ENCODE assay signal across 26 cellular contexts in genomic region chr11:108752297-108752751, GRCh38.
A peak's percentile ranks its signal among the peaks of the same experiment; 100 is the strongest.
DNase-seq lines count a peak whose midpoint lies in the region; ATAC-seq, FAIRE-seq and TF ChIP-seq lines count a peak whose summit lies in the region.
"Had no signal": no experiment of that assay in that cellular context is flagged by ENCODE, and none has a peak within 500 bp of the region (broad histone marks: within the 10 kb centered on the region; RNA-seq: fewer than 3 reads in every experiment).

No MANE protein-coding gene starts in this region.

- H3K79me2 ChIP-seq in PC-3 (ENCODE audit: low read length) (peaks cover 47% of the 10 kb centered on the region), keratinocyte (ENCODE audit: control insufficient read depth, insufficient read depth, low read length) (peaks cover 8% of the 10 kb centered on the region), PC-9 (ENCODE audit: low read depth) (peaks cover 19% of the 10 kb centered on the region)

- no peaks in the 10 kb centered on the region for H3K9me1 ChIP-seq in keratinocyte (ENCODE audit: control insufficient read depth, extremely low read depth, insufficient read depth, low read length)

- H3F3A ChIP-seq in PC-3 (ENCODE audit: low read length, unreplicated experiment), result no peaks in the 10 kb centered on the region
- H3F3A ChIP-seq in PC-9 (ENCODE audit: insufficient read depth, low read depth), result no peaks in the 10 kb centered on the region; the same call in 1 of the 2 replicates

- no peaks in the 10 kb centered on the region for H3K36me3 Mint-ChIP-seq in T-helper 2 cell treated with Interferon-gamma antibody and Interleukin-4, amounts not matched to agents 5 μg/mL and 100 μg/mL, for 36 hours (ENCODE audit: low read depth)

- H3K4me1 ChIP-seq in PC-3 (ENCODE audit: insufficient read depth, low read length) (peaks cover 21% of the 10 kb centered on the region; the same call in 1 of the 2 replicates), keratinocyte (ENCODE audit: control insufficient read depth, extremely low read depth, insufficient read depth, low read length) (peaks cover 9% of the 10 kb centered on the region), PC-9 (replicated peaks; ENCODE audit: insufficient read depth) (no peaks in the 10 kb centered on the region)
- H3K4me1 ChIP-seq: colonic mucosa had no signal

- no peak overlapping the region for H3K27ac Mint-ChIP-seq in T-helper 2 cell treated with Interferon-gamma antibody and Interleukin-4, amounts not matched to agents 5 μg/mL and 100 μg/mL, for 36 hours
- H3K27ac Mint-ChIP-seq: CD8-positive, alpha-beta memory T cell had no signal

- POLR2A ChIA-PET in PC-3 (lab: Charles Lee; ENCODE audit: unreplicated experiment), result no interaction called here
- POLR2A ChIA-PET in PC-9 (lab: Charles Lee; ENCODE audit: unreplicated experiment), result no interaction called here

- TF ChIP-seq CTCF in PC-3 (conservative IDR thresholded peaks at IDR 0.05; ENCODE audit: low read depth, low read length), result no peak
- no peak for TF ChIP-seq CTCF in keratinocyte (optimal IDR thresholded peaks at IDR 0.05 in 1 of 3, IDR thresholded peaks at IDR 0.05 in 1 of 3, conservative IDR thresholded peaks at IDR 0.05 in 1 of 3; ENCODE audit: extremely low read depth in 1 of 3, insufficient read depth in 2 of 3, low read length in 3 of 3)
- TF ChIP-seq CTCF in PC-9 (conservative IDR thresholded peaks at IDR 0.05), result no peak

- no peak overlapping the region for H3K4me3 Mint-ChIP-seq in T-helper 2 cell treated with Interferon-gamma antibody and Interleukin-4, amounts not matched to agents 5 μg/mL and 100 μg/mL, for 36 hours
- H3K4me3 Mint-ChIP-seq: CD8-positive, alpha-beta memory T cell; effector memory CD8-positive, alpha-beta T cell had no signal

- H3K27me3 ChIP-seq in PC-3 (ENCODE audit: low read length) (no peaks in the 10 kb centered on the region), keratinocyte (ENCODE audit: control insufficient read depth, extremely low read depth, insufficient read depth, low read length) (no peaks in the 10 kb centered on the region), PC-9 (ENCODE audit: insufficient read depth, low read depth) (no peaks in the 10 kb centered on the region)
- H3K27me3 ChIP-seq: colonic mucosa, heart right ventricle, right atrium auricular region, transverse colon had no signal

- DNase-seq in T-helper 2 cell treated with Interferon-gamma antibody and Interleukin-4, amounts not matched to agents 5 μg/mL and 100 μg/mL, for 36 hours (ENCODE audit: low spot score), result peak; percentile 11
- DNase-seq in T-helper 2 cell, result no peak
- no peak for DNase-seq in GM19239 (ENCODE audit: insufficient read length, low spot score)
- peak; percentile 60 for DNase-seq in PC-3
- DNase-seq in keratinocyte (ENCODE audit: low read depth, low spot score), result no peak
- DNase-seq in PC-9, result no peak
- DNase-seq: 8988T; activated CD4-positive, CD25-positive, alpha-beta regulatory T cell; activated CD8-positive, alpha-beta memory T cell treated with anti-CD3 and anti-CD28 coated beads for 24 hours; CD8-positive, alpha-beta memory T cell; colonic mucosa; effector memory CD8-positive, alpha-beta T cell; heart right ventricle; left colon; mesendoderm; MM.1S; NCI-H1694 treated with DMSO at 0.1 percent for 48 hours; stimulated activated CD4-positive, alpha-beta T cell treated with anti-CD3 and anti-CD28 coated beads, Interleukin-12 subunit alpha, Interleukin-12 subunit beta, amount 100 ng/mL, for 4 hours; stimulated activated CD4-positive, alpha-beta T cell treated with anti-CD3 and anti-CD28 coated beads, Interleukin-4, amount 100 ng/mL, for 4 hours; T1000; transverse colon had no signal

- no peak overlapping the region for H2AFZ ChIP-seq in PC-3 (ENCODE audit: low read length)
- H2AFZ ChIP-seq in keratinocyte (ENCODE audit: control insufficient read depth, low read length), result no peak overlapping the region
- H2AFZ ChIP-seq in PC-9, result no peak overlapping the region

- H3K9ac ChIP-seq in PC-3 (ENCODE audit: low read length) (no peak overlapping the region), keratinocyte (ENCODE audit: control insufficient read depth, extremely low read depth, insufficient read depth, low read length) (no peak overlapping the region)

- H3K4me3 ChIP-seq in PC-3 (ENCODE audit: low read length) (no peak overlapping the region), keratinocyte (ENCODE audit: control insufficient read depth in 2 of 3, extremely low read depth in 1 of 3, insufficient read depth in 2 of 3, low read depth in 1 of 3, low read length in 3 of 3) (no peak overlapping the region), PC-9 (no peak overlapping the region)
- H3K4me3 ChIP-seq: colonic mucosa, heart right ventricle, right atrium auricular region, transverse colon had no signal

- H3K4me1 Mint-ChIP-seq in T-helper 2 cell treated with Interferon-gamma antibody and Interleukin-4, amounts not matched to agents 5 μg/mL and 100 μg/mL, for 36 hours (ENCODE audit: low read depth), result peaks cover 15% of the 10 kb centered on the region

- H3K9me3 ChIP-seq in PC-3 (ENCODE audit: low read length) (no peaks in the 10 kb centered on the region), keratinocyte (ENCODE audit: control insufficient read depth, low read depth, low read length) (no peaks in the 10 kb centered on the region), PC-9 (ENCODE audit: insufficient read depth, low read depth) (no peaks in the 10 kb centered on the region)
- H3K9me3 ChIP-seq: colonic mucosa, heart right ventricle, right atrium auricular region, transverse colon had no signal

- FAIRE-seq in GM19239 (lab: Jason Lieb, UNC) (peak; percentile 14), keratinocyte (lab: Jason Lieb, UNC) (peak; percentile 39)
- FAIRE-seq: G401.6, H54 had no signal

- no peaks in the 10 kb centered on the region for H3K36me3 ChIP-seq in PC-3 (ENCODE audit: low read depth, low read length)
- no peaks in the 10 kb centered on the region for H3K36me3 ChIP-seq in keratinocyte (ENCODE audit: control insufficient read depth in 2 of 2, extremely low read depth in 1 of 2, insufficient read depth in 2 of 2, low read length in 2 of 2)
- no peaks in the 10 kb centered on the region for H3K36me3 ChIP-seq in PC-9 (ENCODE audit: low read depth)
- H3K36me3 ChIP-seq: colonic mucosa, heart right ventricle, right atrium auricular region, transverse colon had no signal

- CTCF ChIA-PET in PC-3 (lab: Charles Lee) (no interaction called here), PC-9 (lab: Charles Lee) (no interaction called here)

- no peaks in the 10 kb centered on the region for H3K9me3 Mint-ChIP-seq in T-helper 2 cell treated with Interferon-gamma antibody and Interleukin-4, amounts not matched to agents 5 μg/mL and 100 μg/mL, for 36 hours
- H3K9me3 Mint-ChIP-seq: CD8-positive, alpha-beta memory T cell; effector memory CD8-positive, alpha-beta T cell had no signal

- H3K27me3 Mint-ChIP-seq in T-helper 2 cell treated with Interferon-gamma antibody and Interleukin-4, amounts not matched to agents 5 μg/mL and 100 μg/mL, for 36 hours (ENCODE audit: low read depth), result no peaks in the 10 kb centered on the region
- H3K27me3 Mint-ChIP-seq: CD8-positive, alpha-beta memory T cell; effector memory CD8-positive, alpha-beta T cell had no signal

- ATAC-seq in PC-3 (peak; percentile 25; the same call in 1 of the 2 replicates), GM19395 (IDR thresholded peaks at IDR 0.05; ENCODE audit: unreplicated experiment) (no peak), GM21423 (IDR thresholded peaks at IDR 0.05; ENCODE audit: unreplicated experiment) (no peak)
- ATAC-seq: effector memory CD8-positive, alpha-beta T cell; heart right ventricle; left colon had no signal

- H3K4me2 ChIP-seq in PC-3 (ENCODE audit: low read length) (peak overlapping the region; percentile 1), keratinocyte (ENCODE audit: control insufficient read depth, extremely low read depth, insufficient read depth, low read depth, low read length) (no peak overlapping the region), PC-9 (no peak overlapping the region)

- no peaks in the 10 kb centered on the region for H3K9me2 ChIP-seq in PC-3 (replicated peaks; ENCODE audit: low read length)
- H3K9me2 ChIP-seq in PC-9 (ENCODE audit: insufficient read depth), result no peaks in the 10 kb centered on the region

- H3K27ac ChIP-seq in PC-3 (ENCODE audit: low read length) (no peak overlapping the region), keratinocyte (ENCODE audit: control insufficient read depth, insufficient read depth, low read length) (no peak overlapping the region), PC-9 (no peak overlapping the region)
- H3K27ac ChIP-seq: colonic mucosa, heart right ventricle, right atrium auricular region, transverse colon had no signal

- no peaks in the 10 kb centered on the region for H4K20me1 ChIP-seq in PC-3 (ENCODE audit: low read length)
- no peaks in the 10 kb centered on the region for H4K20me1 ChIP-seq in keratinocyte (ENCODE audit: control insufficient read depth, extremely low read depth, insufficient read depth, low read length)
- H4K20me1 ChIP-seq in PC-9 (ENCODE audit: insufficient read depth), result peaks cover 6% of the 10 kb centered on the region; the same call in 1 of the 2 replicates

- dilution Hi-C loops in keratinocyte (cut with MboI; ENCODE audit: extremely low pct_ligation_motif_present, low sequenced_read_pairs), result no loop called here

- no TSS peak for BruUV-seq in PC-3 (replicated peaks; lab: Mats Ljungman, UMichigan)
- BruUV-seq in PC-9 (replicated peaks; lab: Mats Ljungman, UMichigan), result no TSS peak

- intact Hi-C loops in PC-3 (cut with micrococcal nuclease), result no loop called here
- intact Hi-C loops in PC-9 (cut with micrococcal nuclease; ENCODE audit: unreplicated experiment), result no loop called here

Comparison
In these comparisons a context has a peak if more than half of its experiments do, and no peak if none do; other contexts are left out.
1. DNase-seq: peak in T-helper 2 cell treated with Interferon-gamma antibody and Interleukin-4, amounts not matched to agents 5 μg/mL and 100 μg/mL, for 36 hours (single experiment) and PC-3 (single experiment); none in T-helper 2 cell (0 of 5), GM19239 (single experiment), keratinocyte (single experiment) and PC-9 (0 of 2).